In the genomic region with DNA sequence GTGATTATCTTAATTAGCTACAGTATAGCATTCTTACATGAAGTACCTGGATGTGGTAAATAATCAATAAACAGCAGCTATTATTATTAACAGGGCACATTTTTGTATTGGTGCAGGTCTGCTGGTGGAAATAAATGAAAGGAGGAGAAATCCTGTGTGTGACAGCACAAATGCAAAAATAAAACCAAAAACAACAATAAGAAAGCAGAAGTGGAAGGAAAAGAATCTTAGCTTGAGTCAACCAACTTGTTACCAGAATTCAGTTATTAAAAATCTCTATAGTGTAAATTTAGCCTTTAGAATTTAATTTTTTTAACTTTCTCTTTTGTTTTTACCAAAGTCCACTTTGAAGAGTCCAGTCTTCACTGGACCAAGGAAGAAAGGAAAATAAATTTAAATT, we compare ENCODE assay signal across 13 cellular contexts.
DNase-seq lines count a peak whose midpoint lies in the region; ATAC-seq lines count a peak whose summit lies in the region.
"Had no signal": no experiment of that assay in that cellular context is flagged by ENCODE, and none has a peak within 500 bp of the region (broad histone marks: within the 10 kb centered on the region; RNA-seq: fewer than 3 reads in every experiment).

No MANE protein-coding gene starts in this region.

- peak; percentile 2 for DNase-seq in MV-4-11 (lab: John Stamatoyannopoulos, UW)
- no peak for DNase-seq in SHP77 treated with DMSO at 0.1 percent for 48 hours (lab: John Stamatoyannopoulos, UW)
- DNase-seq in NCI-H187 treated with DMSO at 0.1 percent for 48 hours (lab: John Stamatoyannopoulos, UW), result no peak
- DNase-seq in NCI-H1694 (lab: John Stamatoyannopoulos, UW), result no peak
- DNase-seq: Calu3, NCI-H146, NCI-H524, stomach, WERI-Rb-1 had no signal

- peak; percentile 60 for ATAC-seq in GM18502 (IDR thresholded peaks at IDR 0.05; ENCODE audit: poor library complexity, unreplicated experiment)
- peak; percentile 62 for ATAC-seq in GM19467 (IDR thresholded peaks at IDR 0.05; ENCODE audit: unreplicated experiment)
- ATAC-seq in HG02798 (IDR thresholded peaks at IDR 0.05; ENCODE audit: poor library complexity, unreplicated experiment), result peak; percentile 50
- no peak for ATAC-seq in HG03439 (IDR thresholded peaks at IDR 0.05; ENCODE audit: unreplicated experiment)
